ENCODE assay signal across 9 cellular contexts in the genomic region with DNA sequence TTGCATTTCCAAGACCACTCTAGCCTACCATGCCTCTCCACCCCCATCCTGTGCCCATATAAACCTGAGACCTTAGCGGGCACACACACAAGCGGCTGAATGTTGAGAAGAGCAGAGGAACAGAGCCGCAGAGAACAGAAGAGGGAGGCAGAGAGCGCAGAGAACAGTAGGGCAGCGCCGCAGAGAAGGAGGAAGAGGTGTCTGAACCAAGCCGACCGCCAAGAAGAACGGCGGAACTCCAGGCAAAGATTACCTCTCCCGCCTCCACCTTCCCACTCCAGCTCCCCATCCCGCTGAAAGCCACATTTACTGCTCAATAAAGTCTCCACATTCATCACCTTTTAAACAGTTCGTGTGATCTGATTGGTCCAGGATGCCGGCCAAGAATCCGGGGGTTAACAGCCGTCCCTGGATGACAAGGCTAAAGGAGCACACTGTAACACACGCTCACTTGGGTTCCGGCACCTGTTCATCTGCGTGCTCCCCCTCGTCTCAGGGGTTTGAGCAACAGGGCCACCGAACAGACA. TPM values are rescaled to one million over a fixed set of nuclear protein-coding genes. Genes with fewer than 3 reads are reported as not detected.
DNase-seq lines count a peak whose midpoint lies in the region; ATAC-seq, FAIRE-seq and TF ChIP-seq lines count a peak whose summit lies in the region.
"Had no signal": no experiment of that assay in that cellular context is flagged by ENCODE, and none has a peak within 500 bp of the region (broad histone marks: within the 10 kb centered on the region; RNA-seq: fewer than 3 reads in every experiment).

No MANE protein-coding gene starts in this region.

- FAIRE-seq in A549 (lab: Jason Lieb, UNC): no peak

- intact Hi-C loops in dorsolateral prefrontal cortex (cut with DNase I): loop anchor here in 1 of 2 donors (10.0 kb wide), 1 partner anchor 100 kb away; no protein-coding TSS in a partner anchor
- intact Hi-C loops in naive thymus-derived CD4-positive, alpha-beta T cell (cut with micrococcal nuclease): loop anchor here in 1 of 2 donors (1.0 kb wide), 3 partner anchors 23 to 172 kb away; partner anchors contain the start of gene RNF20

- H4K20me1 ChIP-seq in MM.1S (ENCODE audit: insufficient read depth, low read length): no peaks in the 10 kb centered on the region

- CTCF ChIA-PET in A549 (lab: Yijun Ruan, JAX): interaction anchor here (0.9 to 1.7 kb wide), 4 partner anchors 9 to 29 kb away, joined by 3 to 4 read pairs (median 3); no protein-coding TSS in a partner anchor
- CTCF ChIA-PET in naive thymus-derived CD4-positive, alpha-beta T cell (lab: Charles Lee): interaction anchor here (0.9 kb wide), 1 partner anchor 23 kb away, joined by 3 read pairs; no protein-coding TSS in a partner anchor

- H3K4me2 ChIP-seq in A549: peak overlapping the region; percentile 69
- no peak overlapping the region for H3K4me2 ChIP-seq in MM.1S (ENCODE audit: low read depth, low read length)

- no peak overlapping the region for H3K27ac Mint-ChIP-seq in T-helper 1 cell treated with Interleukin-12 subunit alpha and Interleukin-12 subunit beta and Interleukin-4 antibody, amounts not matched to agents 30 μg/mL and 1 μg/mL, for 36 hours
- H3K27ac Mint-ChIP-seq in naive thymus-derived CD4-positive, alpha-beta T cell: peak overlapping the region in 6 of 9 donors; percentile 9 to 78 (median 64)

- H3K36me3 Mint-ChIP-seq in T-helper 1 cell treated with Interleukin-12 subunit alpha and Interleukin-12 subunit beta and Interleukin-4 antibody, amounts not matched to agents 30 μg/mL and 1 μg/mL, for 36 hours (ENCODE audit: low read depth): no peaks in the 10 kb centered on the region
- no peaks in the 10 kb centered on the region for H3K36me3 Mint-ChIP-seq in naive thymus-derived CD4-positive, alpha-beta T cell

- H3K79me2 ChIP-seq in MM.1S (ENCODE audit: low read length): no peaks in the 10 kb centered on the region

- H3K4me3 ChIP-seq in A549: peak overlapping the region; percentile 34; the same call in 2 of the 3 replicates
- H3K4me3 ChIP-seq in dorsolateral prefrontal cortex: peak overlapping the region in 55 of 59 donors; percentile 11 to 63 (median 43)
- peak overlapping the region; percentile 49 for H3K4me3 ChIP-seq in naive thymus-derived CD4-positive, alpha-beta T cell (ENCODE audit: low read length)
- no peak overlapping the region for H3K4me3 ChIP-seq in MM.1S (ENCODE audit: low read length)

- no peaks in the 10 kb centered on the region for H3K36me3 ChIP-seq in naive thymus-derived CD4-positive, alpha-beta T cell (ENCODE audit: control insufficient read depth in 2 of 3, insufficient read depth in 3 of 3, low read length in 3 of 3)
- H3K36me3 ChIP-seq in MM.1S (replicated peaks; ENCODE audit: insufficient read depth, low read length): no peaks in the 10 kb centered on the region

- TF ChIP-seq RAD21 in A549 (conservative IDR thresholded peaks at IDR 0.05 in 1 of 2, IDR thresholded peaks at IDR 0.05 in 1 of 2): no peak

- TF ChIP-seq EP300 in A549 (IDR thresholded peaks at IDR 0.05): no peak

- H3K27ac ChIP-seq in A549 (no peak overlapping the region), dorsolateral prefrontal cortex (peak overlapping the region in 1 of 59 donors; percentile 36), MM.1S (ENCODE audit: low read length) (no peak overlapping the region)
- no peak overlapping the region for H3K27ac ChIP-seq in naive thymus-derived CD4-positive, alpha-beta T cell (ENCODE audit: low read depth, low read length)

- peaks cover 35% of the 10 kb centered on the region for H3K27me3 Mint-ChIP-seq in T-helper 1 cell treated with Interleukin-12 subunit alpha and Interleukin-12 subunit beta and Interleukin-4 antibody, amounts not matched to agents 30 μg/mL and 1 μg/mL, for 36 hours (ENCODE audit: low read depth)
- peaks cover 0 to 19% (median 10%) of the 10 kb centered on the region in 5 donors for H3K27me3 Mint-ChIP-seq in naive thymus-derived CD4-positive, alpha-beta T cell

- peak; percentile 97 to 98 for ATAC-seq in A549
- ATAC-seq in GM18519 (IDR thresholded peaks at IDR 0.05; ENCODE audit: low FRiP score, unreplicated experiment): peak; percentile 73
- peak; percentile 84 for ATAC-seq in HG03196 (IDR thresholded peaks at IDR 0.05; ENCODE audit: unreplicated experiment)
- peak; percentile 90 for ATAC-seq in naive thymus-derived CD4-positive, alpha-beta T cell

- no peak overlapping the region for H2AFZ ChIP-seq in MM.1S (ENCODE audit: low read length)

- no peak for TF ChIP-seq POLR2A in A549 (IDR thresholded peaks at IDR 0.05; ENCODE audit: low read length)

- TF ChIP-seq CTCF in A549 (IDR thresholded peaks at IDR 0.05): no peak
- peak in 15 of 56 donors; percentile 6 to 27 (median 15) for TF ChIP-seq CTCF in dorsolateral prefrontal cortex (IDR thresholded peaks at IDR 0.05 in 54 of 56, conservative IDR thresholded peaks at IDR 0.05 in 2 of 56; ENCODE audit: low read depth in 1 of 56, partially characterized antibody in 56 of 56)
- no peak for TF ChIP-seq CTCF in MM.1S (IDR thresholded peaks at IDR 0.05; ENCODE audit: low read length)

- POLR2A ChIA-PET in A549 (lab: Yijun Ruan, JAX): no interaction called here
- POLR2A ChIA-PET in naive thymus-derived CD4-positive, alpha-beta T cell (lab: Charles Lee): no interaction called here

- 20% methylated on average over 21 of the region's 21 CpGs for WGBS in A549 (ENCODE audit: missing lambda C conversion rate)

- no peak overlapping the region for H3K9ac ChIP-seq in MM.1S (ENCODE audit: low read length)

- H3K4me1 Mint-ChIP-seq in T-helper 1 cell treated with Interleukin-12 subunit alpha and Interleukin-12 subunit beta and Interleukin-4 antibody, amounts not matched to agents 30 μg/mL and 1 μg/mL, for 36 hours (ENCODE audit: low read depth): peaks cover 3% of the 10 kb centered on the region
- peaks cover 5 to 26% (median 13%) of the 10 kb centered on the region in 7 donors for H3K4me1 Mint-ChIP-seq in naive thymus-derived CD4-positive, alpha-beta T cell

- H3K27me3 ChIP-seq in dorsolateral prefrontal cortex (peaks cover 0 to 14% (median 0%) of the 10 kb centered on the region in 45 donors), MM.1S (replicated peaks; ENCODE audit: insufficient read depth, low read length) (no peaks in the 10 kb centered on the region)
- H3K27me3 ChIP-seq in naive thymus-derived CD4-positive, alpha-beta T cell (ENCODE audit: control insufficient read depth in 2 of 2, insufficient read depth in 2 of 2, low read length in 2 of 2): no peaks in the 10 kb centered on the region

- H3K4me3 Mint-ChIP-seq in T-helper 1 cell treated with Interleukin-12 subunit alpha and Interleukin-12 subunit beta and Interleukin-4 antibody, amounts not matched to agents 30 μg/mL and 1 μg/mL, for 36 hours: peak overlapping the region; percentile 64
- peak overlapping the region; percentile 68 to 93 (median 86) for H3K4me3 Mint-ChIP-seq in naive thymus-derived CD4-positive, alpha-beta T cell

- H3K9me3 Mint-ChIP-seq in T-helper 1 cell treated with Interleukin-12 subunit alpha and Interleukin-12 subunit beta and Interleukin-4 antibody, amounts not matched to agents 30 μg/mL and 1 μg/mL, for 36 hours: no peaks in the 10 kb centered on the region
- no peaks in the 10 kb centered on the region for H3K9me3 Mint-ChIP-seq in naive thymus-derived CD4-positive, alpha-beta T cell

- no peaks in the 10 kb centered on the region; the same call in 1 of the 2 replicates for H3F3A ChIP-seq in MM.1S (ENCODE audit: insufficient read depth, low read length)

- H3K9me3 ChIP-seq in A549 (no peaks in the 10 kb centered on the region), MM.1S (replicated peaks; ENCODE audit: insufficient read depth, low read length) (no peaks in the 10 kb centered on the region; the same call in 1 of the 2 replicates)
- no peaks in the 10 kb centered on the region for H3K9me3 ChIP-seq in naive thymus-derived CD4-positive, alpha-beta T cell (ENCODE audit: control insufficient read depth in 2 of 3, low read length in 3 of 3)

- peak in 1 of 2 experiments; percentile 38 for DNase-seq in A549 (ENCODE audit: low read depth in 1 of 2, low spot score in 1 of 2)
- DNase-seq in dorsolateral prefrontal cortex: peak in 7 of 10 donors; percentile 4 to 50 (median 28)
- DNase-seq in naive thymus-derived CD4-positive, alpha-beta T cell: peak in 6 of 9 donors; percentile 11 to 42 (median 35)
- no peak for DNase-seq in NCI-H526 treated with DMSO at 0.1 percent for 48 hours (lab: John Stamatoyannopoulos, UW)
- DNase-seq in MM.1S: no peak

- H3K4me1 ChIP-seq in A549 (no peaks in the 10 kb centered on the region), MM.1S (ENCODE audit: low read length) (no peaks in the 10 kb centered on the region)
- peaks cover 0 to 3% of the 10 kb centered on the region in 2 donors for H3K4me1 ChIP-seq in naive thymus-derived CD4-positive, alpha-beta T cell (ENCODE audit: control insufficient read depth in 2 of 2, insufficient read depth in 2 of 2, low read length in 2 of 2)

- H3K9me2 ChIP-seq in MM.1S (replicated peaks; ENCODE audit: insufficient read depth, low read length): no peaks in the 10 kb centered on the region

TF ChIP-seq in A549, 52 proteins besides CTCF, POLR2A, EP300 and RAD21 (continues in another document):
- TF ChIP-seq ZFP36 (IDR thresholded peaks at IDR 0.05; ENCODE audit: borderline replicate concordance, partially characterized antibody) (no peak), HDAC2 (IDR thresholded peaks at IDR 0.05) (no peak), HOXB5 (CRISPR knock-in tag; IDR thresholded peaks at IDR 0.05) (no peak), FOXS1 (CRISPR knock-in tag; IDR thresholded peaks at IDR 0.05) (no peak), KDM1A (IDR thresholded peaks at IDR 0.05; ENCODE audit: low read depth) (no peak), NR3C1 (IDR thresholded peaks at IDR 0.05) (no peak), ZNF302 (CRISPR knock-in tag; IDR thresholded peaks at IDR 0.05) (no peak), EHF (CRISPR knock-in tag; IDR thresholded peaks at IDR 0.05) (no peak)
- TF ChIP-seq, protein P1, sequence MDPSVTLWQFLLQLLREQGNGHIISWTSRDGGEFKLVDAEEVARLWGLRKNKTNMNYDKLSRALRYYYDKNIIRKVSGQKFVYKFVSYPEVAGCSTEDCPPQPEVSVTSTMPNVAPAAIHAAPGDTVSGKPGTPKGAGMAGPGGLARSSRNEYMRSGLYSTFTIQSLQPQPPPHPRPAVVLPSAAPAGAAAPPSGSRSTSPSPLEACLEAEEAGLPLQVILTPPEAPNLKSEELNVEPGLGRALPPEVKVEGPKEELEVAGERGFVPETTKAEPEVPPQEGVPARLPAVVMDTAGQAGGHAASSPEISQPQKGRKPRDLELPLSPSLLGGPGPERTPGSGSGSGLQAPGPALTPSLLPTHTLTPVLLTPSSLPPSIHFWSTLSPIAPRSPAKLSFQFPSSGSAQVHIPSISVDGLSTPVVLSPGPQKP (IDR thresholded peaks at IDR 0.05; ENCODE audit: low read depth, low read length): no peak

RNA-seq across cellular contexts. Expression of gene GRIN3A, which starts 33.2 kb away (rescaled TPM):
- polyA plus RNA-seq in A549 (2011; rRNA removed) (not detected in 2 replicates), A549 (2017; fragmentation: RNase III; extraction: RNeasy Plus Mini Kit Qiagen cat#74134 plus additional on column Dnase treatment) (not detected in 3 replicates)
- not detected in 2 replicates for polyA plus RNA-seq in A549 (2012; cell fraction: cytosol; rRNA removed)
- not detected in 2 replicates for polyA plus RNA-seq in A549 (2012; cell fraction: nucleus; rRNA removed)
- not detected in 2 replicates for polyA minus RNA-seq in A549 (2011; rRNA and poly(A)+ RNA removed)
- total RNA-seq in dorsolateral prefrontal cortex: 10 to 100 TPM in 36 of 120 experiments, 1 to 10 TPM in 84; 2.7 to 19.9 (median 8.4) TPM
- total RNA-seq in naive thymus-derived CD4-positive, alpha-beta T cell: under 1 TPM in 3 of 5 experiments, not detected in 2; 0.05 to 0.08 (median 0.08) TPM
- polyA plus RNA-seq in naive thymus-derived CD4-positive, alpha-beta T cell: under 1 TPM; 0.02 to 0.04 TPM
- polyA plus RNA-seq: aorta had no signal

Comparison
In these comparisons a context has a peak if more than half of its experiments do, and no peak if none do; other contexts are left out.
1. DNase-seq: peak in dorsolateral prefrontal cortex (7 of 10) and naive thymus-derived CD4-positive, alpha-beta T cell (6 of 9); none in NCI-H526 treated with DMSO at 0.1 percent for 48 hours (single experiment) and MM.1S (single experiment).
2. Peak in every context shown above with its lines, with median percentiles within 50 percentile points of each other: ATAC-seq.